9 cellular contexts compared by ENCODE assay signal in genomic region chr7:22697897-22698645, GRCh38. TPM values are rescaled to one million over a fixed set of nuclear protein-coding genes. Genes with fewer than 3 reads are reported as not detected.
DNase-seq lines count a peak whose midpoint lies in the region; ATAC-seq and TF ChIP-seq lines count a peak whose summit lies in the region.
"Had no signal": no experiment of that assay in that cellular context is flagged by ENCODE, and none has a peak within 500 bp of the region (broad histone marks: within the 10 kb centered on the region; RNA-seq: fewer than 3 reads in every experiment).

No MANE protein-coding gene starts in this region.

- H3K27me3 Mint-ChIP-seq in IgD-negative memory B cell (peaks cover 2% of the 10 kb centered on the region), memory B cell (no peaks in the 10 kb centered on the region)

- H3K27ac Mint-ChIP-seq in IgD-negative memory B cell (peak overlapping the region; percentile 80 to 86 (median 85)), memory B cell (peak overlapping the region; percentile 92)

- H3K36me3 ChIP-seq in vagina, result no peaks in the 10 kb centered on the region

- H3K27ac ChIP-seq in vagina, result no peak overlapping the region
- H3K27ac ChIP-seq: HL-60 had no signal

- H3K4me1 ChIP-seq in vagina, result no peaks in the 10 kb centered on the region

- H3K27me3 ChIP-seq in vagina, result no peaks in the 10 kb centered on the region

- H3K9me3 ChIP-seq in vagina, result no peaks in the 10 kb centered on the region

- DNase-seq in memory B cell (ENCODE audit: low spot score in 2 of 2) (peak in 1 of 2 donors; percentile 55), occipital lobe (lab: John Stamatoyannopoulos, UW) (no peak), NCI-H2081 treated with DMSO at 0.1 percent for 48 hours (lab: John Stamatoyannopoulos, UW) (no peak), vagina (ENCODE audit: extremely low spot score in 2 of 2) (no peak), erythroblast (lab: John Stamatoyannopoulos, UW) (no peak)

- H3K4me1 Mint-ChIP-seq in IgD-negative memory B cell (peaks cover 52 to 63% (median 57%) of the 10 kb centered on the region in 3 donors), memory B cell (peaks cover 50% of the 10 kb centered on the region)

- H3K36me3 Mint-ChIP-seq in IgD-negative memory B cell, result no peaks in the 10 kb centered on the region
- peaks cover 3% of the 10 kb centered on the region for H3K36me3 Mint-ChIP-seq in memory B cell

- intact Hi-C loops in vagina (cut with DNase I), result no loop called here

- ATAC-seq in GM18867 (IDR thresholded peaks at IDR 0.05; ENCODE audit: unreplicated experiment), result peak; percentile 83
- ATAC-seq in GM21737 (IDR thresholded peaks at IDR 0.05; ENCODE audit: unreplicated experiment), result peak; percentile 70
- peak; percentile 90 for ATAC-seq in memory B cell (ENCODE audit: low read depth)

- H3K4me3 Mint-ChIP-seq in IgD-negative memory B cell, result peak overlapping the region; percentile 6 to 76 (median 42)
- H3K4me3 Mint-ChIP-seq in memory B cell, result peak overlapping the region; percentile 72

- H3K9me3 Mint-ChIP-seq in IgD-negative memory B cell (no peaks in the 10 kb centered on the region), memory B cell (peaks cover 1% of the 10 kb centered on the region)

- H3K4me3 ChIP-seq in vagina, result no peak overlapping the region

- no peak for TF ChIP-seq POLR2A in vagina (IDR thresholded peaks at IDR 0.05)
- TF ChIP-seq POLR2A in erythroblast (IDR thresholded peaks at IDR 0.05; ENCODE audit: low read length), result no peak

- TF ChIP-seq CTCF in vagina (IDR thresholded peaks at IDR 0.05), result no peak

RNA-seq across cellular contexts. Expression of gene IL6, which starts 28.9 kb away (rescaled TPM):
- polyA plus RNA-seq in IgD-negative memory B cell, result 3.8 TPM
- total RNA-seq in occipital lobe (not detected), vagina (12.0 TPM)

Comparison
In these comparisons a context has a peak if more than half of its experiments do, and no peak if none do; other contexts are left out.
1. RNA of gene IL6, which starts 28.9 kb away (total RNA-seq): 12.0 TPM in vagina (single experiment); not detected in occipital lobe (single experiment); every median in the first group is over 10 times any median in the second.
2. Peak in every context shown above with its lines, with median percentiles within 50 percentile points of each other: ATAC-seq.